Comparison of ENCODE assay signal across 20 cellular contexts in genomic region chr13:27964156-27964555, GRCh38. TPM values are rescaled to one million over a fixed set of nuclear protein-coding genes. Genes with fewer than 3 reads are reported as not detected.
"Had no signal": no experiment of that assay in that cellular context is flagged by ENCODE, and none has a peak within 500 bp of the region (broad histone marks: within the 10 kb centered on the region; RNA-seq: fewer than 3 reads in every experiment).

No MANE protein-coding gene starts in this region.

RNA-seq across cellular contexts. Expression of gene CDX2, which starts 5.0 kb away (rescaled TPM):
- total RNA-seq: heart right ventricle; kidney; left lung; liver; lower lobe of right lung; mammary epithelial cell; mononuclear cell; naive thymus-derived CD8-positive, alpha-beta T cell; osteoblast; posterior vena cava; psoas muscle; renal cortical epithelial cell; right atrium auricular region; right lobe of liver; skeletal muscle tissue; thyroid gland; upper lobe of right lung had no signal
- polyA plus RNA-seq: heart right ventricle; immature natural killer cell; liver; mammary epithelial cell; naive thymus-derived CD8-positive, alpha-beta T cell had no signal

RNA-seq across cellular contexts. Expression of gene URAD, which starts 24.3 kb away (rescaled TPM):
- total RNA-seq: heart right ventricle; kidney; left lung; liver; lower lobe of right lung; mammary epithelial cell; mesothelial cell of epicardium; mononuclear cell; naive thymus-derived CD8-positive, alpha-beta T cell; osteoblast; posterior vena cava; psoas muscle; renal cortical epithelial cell; right atrium auricular region; right lobe of liver; skeletal muscle tissue; thyroid gland; upper lobe of right lung had no signal
- polyA plus RNA-seq: immature natural killer cell; liver; mammary epithelial cell; naive thymus-derived CD8-positive, alpha-beta T cell; psoas muscle had no signal

RNA-seq across cellular contexts. Expression of gene PDX1, which starts 44.4 kb away (rescaled TPM):
- total RNA-seq: heart right ventricle; kidney; left lung; lower lobe of right lung; mammary epithelial cell; mesothelial cell of epicardium; mononuclear cell; naive thymus-derived CD8-positive, alpha-beta T cell; neural crest cell; osteoblast; posterior vena cava; psoas muscle; renal cortical epithelial cell; right atrium auricular region; skeletal muscle tissue; thyroid gland; upper lobe of right lung had no signal
- polyA plus RNA-seq: heart right ventricle; immature natural killer cell; mammary epithelial cell; naive thymus-derived CD8-positive, alpha-beta T cell; psoas muscle had no signal
